Comparison of ENCODE assay signal across 1 cellular context in genomic region chr4:2408401-2408958, GRCh38.
TF ChIP-seq lines count a peak whose summit lies in the region.

No MANE protein-coding gene starts in this region.

TF ChIP-seq in K562, 482 proteins besides CTCF, POLR2A, EP300 and RAD21:
- TF ChIP-seq DNMT1 (IDR thresholded peaks at IDR 0.05) (no peak), TCF15 (CRISPR knock-in tag; IDR thresholded peaks at IDR 0.05) (no peak), CREB1 (IDR thresholded peaks at IDR 0.05) (peak; percentile 24; the same call in 1 of the 2 replicates), CREB1 (CRISPR knock-in tag; IDR thresholded peaks at IDR 0.05) (no peak), TSC22D4 (tag; IDR thresholded peaks at IDR 0.05) (no peak), FOXK2 (conservative IDR thresholded peaks at IDR 0.05 in 1 of 2, IDR thresholded peaks at IDR 0.05 in 1 of 2; ENCODE audit: low read depth in 2 of 2) (peak in 1 of 2 experiments; percentile 59; a peak in 1 of 4 replicates), ZNF408 (CRISPR knock-in tag; IDR thresholded peaks at IDR 0.05; ENCODE audit: low read depth) (no peak), RBBP5 (IDR thresholded peaks at IDR 0.05; ENCODE audit: borderline replicate concordance, insufficient read depth, low read length, poor library complexity, severe bottlenecking) (no peak), CUX1 (CRISPR knock-in tag; IDR thresholded peaks at IDR 0.05) (no peak), TEAD1 (CRISPR knock-in tag; IDR thresholded peaks at IDR 0.05) (no peak), DPF2 (IDR thresholded peaks at IDR 0.05) (no peak), CREM (IDR thresholded peaks at IDR 0.05; ENCODE audit: low read depth) (0 out of 2 replicates have a peak, but pooled peaks have one; percentile 29), SRF (CRISPR knock-in tag; IDR thresholded peaks at IDR 0.05) (peak in 1 of 2 experiments; percentile 70; a peak in 1 of 4 replicates), EWSR1 (IDR thresholded peaks at IDR 0.05; ENCODE audit: borderline replicate concordance, low read depth, partially characterized antibody) (no peak), SP1 (CRISPR knock-in tag; IDR thresholded peaks at IDR 0.05) (0 out of 2 replicates have a peak, but pooled peaks have one; percentile 31), E2F8 (IDR thresholded peaks at IDR 0.05; ENCODE audit: low read depth, partially characterized antibody) (no peak), ESRRB (CRISPR knock-in tag; IDR thresholded peaks at IDR 0.05; ENCODE audit: borderline replicate concordance) (no peak), PKNOX1 (IDR thresholded peaks at IDR 0.05) (no peak), MBD1 (CRISPR knock-in tag; IDR thresholded peaks at IDR 0.05) (no peak), ATF7 (IDR thresholded peaks at IDR 0.05) (peak; percentile 66), CTBP1 (IDR thresholded peaks at IDR 0.05; ENCODE audit: borderline replicate concordance) (peak; percentile 15; the same call in 1 of the 2 replicates), NFYB (IDR thresholded peaks at IDR 0.05; ENCODE audit: extremely low read depth, insufficient read length) (peak; percentile 48), ETS1 (conservative IDR thresholded peaks at IDR 0.05; ENCODE audit: control insufficient read depth, low read depth, low read length) (0 out of 2 replicates have a peak, but pooled peaks have one; percentile 35), SMAD4 (CRISPR knock-in tag; conservative IDR thresholded peaks at IDR 0.05) (no peak), JUND (IDR thresholded peaks at IDR 0.05; ENCODE audit: borderline replicate concordance, low read depth, low read length) (peak; percentile 55; the same call in 1 of the 2 replicates), JUND (tag; IDR thresholded peaks at IDR 0.05; ENCODE audit: borderline replicate concordance, low read depth, low read length) (no peak), TCF7L2 (IDR thresholded peaks at IDR 0.05; ENCODE audit: low read depth, low read length) (0 out of 2 replicates have a peak, but pooled peaks have one; percentile 34), ZNF778 (CRISPR knock-in tag; IDR thresholded peaks at IDR 0.05) (no peak), PREB (CRISPR knock-in tag; IDR thresholded peaks at IDR 0.05) (no peak), GABPB1 (CRISPR knock-in tag; IDR thresholded peaks at IDR 0.05) (no peak), CREBBP (IDR thresholded peaks at IDR 0.05; ENCODE audit: low read depth, low read length) (no peak), NRF1 (conservative IDR thresholded peaks at IDR 0.05 in 1 of 2, IDR thresholded peaks at IDR 0.05 in 1 of 2) (peak in 1 of 2 experiments; percentile 25; a peak in 1 of 4 replicates), PYGO2 (tag; IDR thresholded peaks at IDR 0.05) (no peak), TGIF2 (CRISPR knock-in tag; IDR thresholded peaks at IDR 0.05) (no peak), FOS (IDR thresholded peaks at IDR 0.05; ENCODE audit: extremely low read depth, insufficient read length) (no peak), TFAP4 (CRISPR knock-in tag; IDR thresholded peaks at IDR 0.05; ENCODE audit: borderline replicate concordance) (peak; percentile 35; the same call in 1 of the 2 replicates), GABPA (tag; conservative IDR thresholded peaks at IDR 0.05; ENCODE audit: low read depth) (no peak), PRDM10 (IDR thresholded peaks at IDR 0.05; ENCODE audit: partially characterized antibody) (peak; percentile 96)
